ENCODE assay signal across 1 cellular context in the genomic region with DNA sequence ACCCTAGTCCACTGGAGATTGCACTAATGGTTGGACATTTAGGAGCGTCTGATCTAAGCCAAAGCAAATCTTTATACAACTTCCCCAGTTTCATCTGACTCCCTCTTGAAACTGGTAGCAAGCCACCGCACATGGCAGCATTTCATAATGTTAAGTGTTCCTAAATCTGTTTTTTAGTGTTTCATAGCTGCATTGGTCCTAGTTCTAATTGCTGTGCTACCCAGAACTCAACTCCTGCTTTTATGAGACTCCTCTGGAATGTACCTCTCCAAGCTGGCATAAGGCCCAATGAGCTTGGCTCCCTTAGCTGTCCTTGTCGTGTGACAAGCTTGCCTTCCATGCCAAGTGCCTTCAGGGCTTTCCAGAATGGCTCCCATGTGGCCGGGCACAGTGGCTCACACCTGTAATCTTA.
TF ChIP-seq lines count a peak whose summit lies in the region.

No MANE protein-coding gene starts in this region.

TF ChIP-seq in Ishikawa, 13 proteins besides CTCF, POLR2A, EP300 and RAD21 (continued from another document):
- TF ChIP-seq, protein P1, sequence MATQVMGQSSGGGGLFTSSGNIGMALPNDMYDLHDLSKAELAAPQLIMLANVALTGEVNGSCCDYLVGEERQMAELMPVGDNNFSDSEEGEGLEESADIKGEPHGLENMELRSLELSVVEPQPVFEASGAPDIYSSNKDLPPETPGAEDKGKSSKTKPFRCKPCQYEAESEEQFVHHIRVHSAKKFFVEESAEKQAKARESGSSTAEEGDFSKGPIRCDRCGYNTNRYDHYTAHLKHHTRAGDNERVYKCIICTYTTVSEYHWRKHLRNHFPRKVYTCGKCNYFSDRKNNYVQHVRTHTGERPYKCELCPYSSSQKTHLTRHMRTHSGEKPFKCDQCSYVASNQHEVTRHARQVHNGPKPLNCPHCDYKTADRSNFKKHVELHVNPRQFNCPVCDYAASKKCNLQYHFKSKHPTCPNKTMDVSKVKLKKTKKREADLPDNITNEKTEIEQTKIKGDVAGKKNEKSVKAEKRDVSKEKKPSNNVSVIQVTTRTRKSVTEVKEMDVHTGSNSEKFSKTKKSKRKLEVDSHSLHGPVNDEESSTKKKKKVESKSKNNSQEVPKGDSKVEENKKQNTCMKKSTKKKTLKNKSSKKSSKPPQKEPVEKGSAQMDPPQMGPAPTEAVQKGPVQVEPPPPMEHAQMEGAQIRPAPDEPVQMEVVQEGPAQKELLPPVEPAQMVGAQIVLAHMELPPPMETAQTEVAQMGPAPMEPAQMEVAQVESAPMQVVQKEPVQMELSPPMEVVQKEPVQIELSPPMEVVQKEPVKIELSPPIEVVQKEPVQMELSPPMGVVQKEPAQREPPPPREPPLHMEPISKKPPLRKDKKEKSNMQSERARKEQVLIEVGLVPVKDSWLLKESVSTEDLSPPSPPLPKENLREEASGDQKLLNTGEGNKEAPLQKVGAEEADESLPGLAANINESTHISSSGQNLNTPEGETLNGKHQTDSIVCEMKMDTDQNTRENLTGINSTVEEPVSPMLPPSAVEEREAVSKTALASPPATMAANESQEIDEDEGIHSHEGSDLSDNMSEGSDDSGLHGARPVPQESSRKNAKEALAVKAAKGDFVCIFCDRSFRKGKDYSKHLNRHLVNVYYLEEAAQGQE (IDR thresholded peaks at IDR 0.05; ENCODE audit: low read depth), result no peak
- TF ChIP-seq, protein P2, sequence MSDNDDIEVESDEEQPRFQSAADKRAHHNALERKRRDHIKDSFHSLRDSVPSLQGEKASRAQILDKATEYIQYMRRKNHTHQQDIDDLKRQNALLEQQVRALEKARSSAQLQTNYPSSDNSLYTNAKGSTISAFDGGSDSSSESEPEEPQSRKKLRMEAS (IDR thresholded peaks at IDR 0.05), result peak; percentile 38; the same call in 1 of the 2 replicates
- TF ChIP-seq CREB1 (IDR thresholded peaks at IDR 0.05; ENCODE audit: low read depth), result no peak
- TF ChIP-seq, protein P3, sequence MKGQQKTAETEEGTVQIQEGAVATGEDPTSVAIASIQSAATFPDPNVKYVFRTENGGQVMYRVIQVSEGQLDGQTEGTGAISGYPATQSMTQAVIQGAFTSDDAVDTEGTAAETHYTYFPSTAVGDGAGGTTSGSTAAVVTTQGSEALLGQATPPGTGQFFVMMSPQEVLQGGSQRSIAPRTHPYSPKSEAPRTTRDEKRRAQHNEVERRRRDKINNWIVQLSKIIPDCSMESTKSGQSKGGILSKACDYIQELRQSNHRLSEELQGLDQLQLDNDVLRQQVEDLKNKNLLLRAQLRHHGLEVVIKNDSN (IDR thresholded peaks at IDR 0.05), result no peak
- no peak for TF ChIP-seq CEBPB (IDR thresholded peaks at IDR 0.05)
- no peak for TF ChIP-seq EGR1 (IDR thresholded peaks at IDR 0.05)
- TF ChIP-seq TAF1 (IDR thresholded peaks at IDR 0.05; ENCODE audit: low read depth), result no peak
- peak; percentile 42; the same call in 1 of the 2 replicates for TF ChIP-seq NFIC (IDR thresholded peaks at IDR 0.05)
